In genomic region chr9:138115506-138115905, GRCh38 we compare ENCODE assay signal across 27 cellular contexts.
"Had no signal": no experiment of that assay in that cellular context is flagged by ENCODE, and none has a peak within 500 bp of the region (broad histone marks: within the 10 kb centered on the region; RNA-seq: fewer than 3 reads in every experiment).

No MANE protein-coding gene starts in this region.

- H3K4me3 ChIP-seq: adrenal gland, ascending aorta, dorsolateral prefrontal cortex, left ventricle myocardium inferior, pancreas, suprapubic skin, tibial nerve, vagina had no signal

- ATAC-seq: effector memory CD8-positive, alpha-beta T cell; esophagus mucosa; naive thymus-derived CD8-positive, alpha-beta T cell; pancreas; right cardiac atrium; stimulated activated effector memory CD8-positive, alpha-beta T cell treated with anti-CD3 and anti-CD28 coated beads, Interleukin-12 subunit alpha, Interleukin-12 subunit beta, amount 100 ng/mL, for 72 hours; stimulated activated naive CD8-positive, alpha-beta T cell treated with anti-CD3 and anti-CD28 coated beads, Interleukin-15, amount 100 ng/mL, for 72 hours; T-helper 17 cell had no signal

- H3K4me1 Mint-ChIP-seq: activated naive CD4-positive, alpha-beta T cell treated with anti-CD3 and anti-CD28 coated beads, Interleukin-2, amount 50 U/mL, for 24 hours; mesothelial cell of epicardium; stimulated activated naive CD8-positive, alpha-beta T cell treated with anti-CD3 and anti-CD28 coated beads, Interleukin-15, amount 100 ng/mL, for 72 hours; T-helper 17 cell had no signal

- FAIRE-seq: colon, endothelial cell of umbilical vein, pancreas had no signal

- H3K27ac ChIP-seq: adrenal gland, ascending aorta, brain microvascular endothelial cell, left ventricle myocardium inferior, pancreas, suprapubic skin, tibial nerve, vagina had no signal

- H3K9me3 Mint-ChIP-seq: activated CD4-positive, alpha-beta memory T cell treated with anti-CD3 and anti-CD28 coated beads for 36 hours; activated naive CD4-positive, alpha-beta T cell treated with anti-CD3 and anti-CD28 coated beads, Interleukin-2, amount 50 U/mL, for 24 hours; effector memory CD8-positive, alpha-beta T cell; naive thymus-derived CD8-positive, alpha-beta T cell; stimulated activated effector memory CD8-positive, alpha-beta T cell treated with anti-CD3 and anti-CD28 coated beads, Interleukin-12 subunit alpha, Interleukin-12 subunit beta, amount 100 ng/mL, for 72 hours; stimulated activated naive CD8-positive, alpha-beta T cell treated with anti-CD3 and anti-CD28 coated beads, Interleukin-15, amount 100 ng/mL, for 72 hours had no signal

- DNase-seq: activated CD4-positive, alpha-beta memory T cell treated with anti-CD3 and anti-CD28 coated beads for 36 hours; activated CD4-positive, alpha-beta T cell treated with anti-CD3 and anti-CD28 coated beads for 48 hours; activated T-cell treated with anti-CD3 and anti-CD28 coated beads, Interleukin-2, amount 50 U/mL, for 48 hours; brain microvascular endothelial cell; central memory CD4-positive, alpha-beta T cell; effector memory CD8-positive, alpha-beta T cell; foreskin melanocyte; kidney glomerular epithelial cell; left ventricle myocardium inferior; naive thymus-derived CD8-positive, alpha-beta T cell; pancreas; right cardiac atrium; stimulated activated CD4-positive, alpha-beta T cell treated with anti-CD3 and anti-CD28 coated beads, Interleukin-2, amount 100 ng/mL, for 24 hours; stimulated activated naive CD8-positive, alpha-beta T cell treated with anti-CD3 and anti-CD28 coated beads, Interleukin-15, amount 100 ng/mL, for 72 hours; T-helper 17 cell had no signal

- H3K27ac Mint-ChIP-seq: activated CD4-positive, alpha-beta memory T cell treated with anti-CD3 and anti-CD28 coated beads for 36 hours; activated naive CD4-positive, alpha-beta T cell treated with anti-CD3 and anti-CD28 coated beads, Interleukin-2, amount 50 U/mL, for 24 hours; mesothelial cell of epicardium; naive thymus-derived CD8-positive, alpha-beta T cell; stimulated activated effector memory CD8-positive, alpha-beta T cell treated with anti-CD3 and anti-CD28 coated beads, Interleukin-12 subunit alpha, Interleukin-12 subunit beta, amount 100 ng/mL, for 72 hours; T-helper 17 cell had no signal

- H3K27me3 ChIP-seq: adrenal gland, ascending aorta, brain microvascular endothelial cell, dorsolateral prefrontal cortex, pancreas, tibial nerve, vagina had no signal

- H3K36me3 ChIP-seq: adrenal gland, ascending aorta, brain microvascular endothelial cell, left ventricle myocardium inferior, pancreas, suprapubic skin, tibial nerve, vagina had no signal

- H3K4me3 Mint-ChIP-seq: activated CD4-positive, alpha-beta memory T cell treated with anti-CD3 and anti-CD28 coated beads for 36 hours; activated naive CD4-positive, alpha-beta T cell treated with anti-CD3 and anti-CD28 coated beads, Interleukin-2, amount 50 U/mL, for 24 hours; effector memory CD8-positive, alpha-beta T cell; mesothelial cell of epicardium; naive thymus-derived CD8-positive, alpha-beta T cell; stimulated activated effector memory CD8-positive, alpha-beta T cell treated with anti-CD3 and anti-CD28 coated beads, Interleukin-12 subunit alpha, Interleukin-12 subunit beta, amount 100 ng/mL, for 72 hours; stimulated activated naive CD8-positive, alpha-beta T cell treated with anti-CD3 and anti-CD28 coated beads, Interleukin-15, amount 100 ng/mL, for 72 hours; T-helper 17 cell had no signal

- H3K9me3 ChIP-seq: adrenal gland, ascending aorta, left ventricle myocardium inferior, pancreas, suprapubic skin, tibial nerve, vagina had no signal

- H3K36me3 Mint-ChIP-seq: activated CD4-positive, alpha-beta memory T cell treated with anti-CD3 and anti-CD28 coated beads for 36 hours; activated naive CD4-positive, alpha-beta T cell treated with anti-CD3 and anti-CD28 coated beads, Interleukin-2, amount 50 U/mL, for 24 hours; mesothelial cell of epicardium; naive thymus-derived CD8-positive, alpha-beta T cell; stimulated activated effector memory CD8-positive, alpha-beta T cell treated with anti-CD3 and anti-CD28 coated beads, Interleukin-12 subunit alpha, Interleukin-12 subunit beta, amount 100 ng/mL, for 72 hours had no signal

- H3K4me1 ChIP-seq: adrenal gland, ascending aorta, left ventricle myocardium inferior, pancreas, suprapubic skin, tibial nerve, vagina had no signal
